ENCODE assay signal across 8 cellular contexts in the genomic region with DNA sequence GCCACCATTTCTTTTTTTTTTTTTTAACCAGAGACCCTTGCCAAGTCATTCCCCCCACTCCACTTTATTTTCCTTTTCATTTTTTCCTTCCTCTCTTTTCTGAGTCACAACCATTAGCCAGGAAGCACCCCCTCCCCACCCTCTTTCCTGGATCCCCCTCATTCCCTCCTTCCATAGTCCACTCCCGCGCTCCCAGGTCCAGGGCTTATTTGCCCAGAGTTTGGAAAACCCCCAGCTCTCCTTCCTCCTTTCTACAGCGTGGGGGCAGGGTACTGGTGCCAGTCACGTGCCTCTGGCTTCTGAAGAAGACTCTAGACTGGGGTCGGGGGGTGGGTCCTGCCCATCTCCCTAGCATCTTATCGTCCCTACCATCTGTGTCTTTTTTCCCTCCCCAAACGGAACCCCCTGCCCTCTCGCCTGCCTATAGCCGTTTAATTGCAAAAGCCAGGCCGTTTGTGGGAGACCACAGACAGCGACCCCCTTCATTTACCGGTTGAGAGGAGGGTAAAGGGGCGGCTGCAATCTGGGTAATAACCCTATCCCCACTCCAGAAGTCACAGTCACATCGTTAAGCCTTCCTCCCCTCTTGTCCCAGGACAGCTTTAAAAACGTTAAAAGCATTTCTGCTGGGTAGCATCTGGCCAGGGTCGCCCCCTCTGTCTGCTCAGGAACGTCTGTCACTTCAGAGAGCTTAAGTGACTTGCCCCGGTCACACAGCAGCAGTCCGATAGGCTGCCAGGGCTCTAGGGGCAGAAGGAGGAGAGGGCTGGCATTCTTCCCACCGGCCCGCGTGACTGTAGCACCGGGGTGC. TPM values are rescaled to one million over a fixed set of nuclear protein-coding genes. Genes with fewer than 3 reads are reported as not detected.
DNase-seq lines count a peak whose midpoint lies in the region; TF ChIP-seq lines count a peak whose summit lies in the region.

No MANE protein-coding gene starts in this region.

- peaks cover 65% of the 10 kb centered on the region for H3K79me2 ChIP-seq in Loucy (ENCODE audit: insufficient read depth, low read length)
- H3K79me2 ChIP-seq in SU-DHL-6 (ENCODE audit: insufficient read depth, low read length) = peaks cover 39% of the 10 kb centered on the region
- peaks cover 29% of the 10 kb centered on the region for H3K79me2 ChIP-seq in neural cell (replicated peaks; ENCODE audit: insufficient read depth, low read length)

- H2AFZ ChIP-seq in Loucy (ENCODE audit: low read length) = no peak overlapping the region
- peak overlapping the region; percentile 94 for H2AFZ ChIP-seq in SU-DHL-6 (ENCODE audit: low read depth, low read length, severe bottlenecking)
- peak overlapping the region; percentile 83 for H2AFZ ChIP-seq in neural cell (ENCODE audit: low read depth, low read length)

- TF ChIP-seq RAD21 in neural cell (conservative IDR thresholded peaks at IDR 0.05) = no peak

- H3K4me3 ChIP-seq in Loucy (ENCODE audit: low read length, poor library complexity, severe bottlenecking) = peak overlapping the region; percentile 96
- peak overlapping the region; percentile 48 for H3K4me3 ChIP-seq in SU-DHL-6 (ENCODE audit: insufficient read depth, low read length, poor library complexity, severe bottlenecking)
- peak overlapping the region; percentile 97 for H3K4me3 ChIP-seq in neural cell (ENCODE audit: low read length)

- peaks cover 58% of the 10 kb centered on the region for H3K4me1 ChIP-seq in Loucy (ENCODE audit: insufficient read depth, low read length, poor library complexity, severe bottlenecking)

- H3K27me3 ChIP-seq in Loucy (ENCODE audit: insufficient read depth, low read length, poor library complexity, severe bottlenecking) = peaks cover 18% of the 10 kb centered on the region
- no peaks in the 10 kb centered on the region for H3K27me3 ChIP-seq in SU-DHL-6 (ENCODE audit: low read length)
- H3K27me3 ChIP-seq in neural cell (ENCODE audit: insufficient read depth, low read depth, low read length) = no peaks in the 10 kb centered on the region

- H3K36me3 ChIP-seq in Loucy (ENCODE audit: insufficient read depth, low read length) (peaks cover 39% of the 10 kb centered on the region), SU-DHL-6 (ENCODE audit: low read length) (peaks cover 25% of the 10 kb centered on the region), neural cell (ENCODE audit: insufficient read depth, low read length) (no peaks in the 10 kb centered on the region)

- no peaks in the 10 kb centered on the region for H3K9me3 ChIP-seq in Loucy (ENCODE audit: insufficient read depth, low read depth, low read length)
- no peaks in the 10 kb centered on the region for H3K9me3 ChIP-seq in SU-DHL-6 (ENCODE audit: insufficient read depth, low read length)
- H3K9me3 ChIP-seq in neural cell (ENCODE audit: low read length) = no peaks in the 10 kb centered on the region

- peaks cover 11% of the 10 kb centered on the region for H3F3A ChIP-seq in Loucy (ENCODE audit: low read depth)
- H3F3A ChIP-seq in SU-DHL-6 (ENCODE audit: insufficient read depth) = peaks cover 59% of the 10 kb centered on the region
- no peaks in the 10 kb centered on the region for H3F3A ChIP-seq in neural cell (ENCODE audit: insufficient read depth, low read length, poor library complexity, severe bottlenecking)

- H3K4me2 ChIP-seq in Loucy (ENCODE audit: low read depth, low read length, poor library complexity, severe bottlenecking) (peak overlapping the region; percentile 90), SU-DHL-6 (ENCODE audit: low read depth, low read length, poor library complexity, severe bottlenecking) (peak overlapping the region; percentile 64), neural cell (ENCODE audit: low read length) (peak overlapping the region; percentile 92)

- no peak for TF ChIP-seq EP300 in neural cell (conservative IDR thresholded peaks at IDR 0.05; ENCODE audit: poor library complexity, severe bottlenecking)

- H3K27ac ChIP-seq in SU-DHL-6 (ENCODE audit: low read depth, low read length) (peak overlapping the region; percentile 92), neural cell (ENCODE audit: low read length) (peak overlapping the region; percentile 26)

- H3K9ac ChIP-seq in Loucy (ENCODE audit: low read depth, low read length, poor library complexity, severe bottlenecking) (peak overlapping the region; percentile 97), SU-DHL-6 (ENCODE audit: low read length) (peak overlapping the region; percentile 66), neural cell (ENCODE audit: low read length) (peak overlapping the region; percentile 64)

- no peaks in the 10 kb centered on the region for H3K9me2 ChIP-seq in Loucy (replicated peaks; ENCODE audit: low read depth, low read length)
- no peaks in the 10 kb centered on the region for H3K9me2 ChIP-seq in SU-DHL-6 (replicated peaks; ENCODE audit: insufficient read depth, low read length)
- H3K9me2 ChIP-seq in neural cell (ENCODE audit: insufficient read depth, low read length) = no peaks in the 10 kb centered on the region

- DNase-seq in activated T-cell treated with anti-CD3 and anti-CD28 coated beads for 48 hours (ENCODE audit: low read depth) (peak; percentile 48), erythroblast (lab: John Stamatoyannopoulos, UW) (peak; percentile 71 to 76), cerebellar nuclear complex (lab: John Stamatoyannopoulos, UW) (no peak), GM19238 (ENCODE audit: insufficient read length, low spot score) (no peak)
- DNase-seq in activated T-cell treated with anti-CD3 and anti-CD28 coated beads, Interleukin-2, amount 50 U/mL, for 1 hour = no peak

- peaks cover 48% of the 10 kb centered on the region for H4K20me1 ChIP-seq in Loucy (ENCODE audit: insufficient read depth, low read length, poor library complexity, severe bottlenecking)
- H4K20me1 ChIP-seq in SU-DHL-6 (ENCODE audit: low read depth, low read length) = peaks cover 16% of the 10 kb centered on the region
- H4K20me1 ChIP-seq in neural cell (ENCODE audit: insufficient read depth) = no peaks in the 10 kb centered on the region

- no peak for TF ChIP-seq POLR2A in erythroblast (IDR thresholded peaks at IDR 0.05; ENCODE audit: low read length)

- TF ChIP-seq CTCF in Loucy (conservative IDR thresholded peaks at IDR 0.05; ENCODE audit: low read length) (no peak; the same call in 1 of the 2 replicates), SU-DHL-6 (IDR thresholded peaks at IDR 0.05; ENCODE audit: insufficient read depth, low read length, poor library complexity, severe bottlenecking) (no peak), neural cell (IDR thresholded peaks at IDR 0.05; ENCODE audit: poor library complexity, severe bottlenecking) (no peak)

TF ChIP-seq in neural cell, 6 proteins besides CTCF, POLR2A, EP300 and RAD21:
- TF ChIP-seq EZH2 (IDR thresholded peaks at IDR 0.05; ENCODE audit: borderline replicate concordance, insufficient read depth, low read length, poor library complexity, severe bottlenecking) (no peak), TAF1 (IDR thresholded peaks at IDR 0.05; ENCODE audit: low read depth) (no peak), SMC3 (conservative IDR thresholded peaks at IDR 0.05; ENCODE audit: poor library complexity) (no peak), POLR2AphosphoS5 (IDR thresholded peaks at IDR 0.05) (no peak), MXI1 (conservative IDR thresholded peaks at IDR 0.05; ENCODE audit: poor library complexity, severe bottlenecking) (no peak)
- TF ChIP-seq, protein P1, sequence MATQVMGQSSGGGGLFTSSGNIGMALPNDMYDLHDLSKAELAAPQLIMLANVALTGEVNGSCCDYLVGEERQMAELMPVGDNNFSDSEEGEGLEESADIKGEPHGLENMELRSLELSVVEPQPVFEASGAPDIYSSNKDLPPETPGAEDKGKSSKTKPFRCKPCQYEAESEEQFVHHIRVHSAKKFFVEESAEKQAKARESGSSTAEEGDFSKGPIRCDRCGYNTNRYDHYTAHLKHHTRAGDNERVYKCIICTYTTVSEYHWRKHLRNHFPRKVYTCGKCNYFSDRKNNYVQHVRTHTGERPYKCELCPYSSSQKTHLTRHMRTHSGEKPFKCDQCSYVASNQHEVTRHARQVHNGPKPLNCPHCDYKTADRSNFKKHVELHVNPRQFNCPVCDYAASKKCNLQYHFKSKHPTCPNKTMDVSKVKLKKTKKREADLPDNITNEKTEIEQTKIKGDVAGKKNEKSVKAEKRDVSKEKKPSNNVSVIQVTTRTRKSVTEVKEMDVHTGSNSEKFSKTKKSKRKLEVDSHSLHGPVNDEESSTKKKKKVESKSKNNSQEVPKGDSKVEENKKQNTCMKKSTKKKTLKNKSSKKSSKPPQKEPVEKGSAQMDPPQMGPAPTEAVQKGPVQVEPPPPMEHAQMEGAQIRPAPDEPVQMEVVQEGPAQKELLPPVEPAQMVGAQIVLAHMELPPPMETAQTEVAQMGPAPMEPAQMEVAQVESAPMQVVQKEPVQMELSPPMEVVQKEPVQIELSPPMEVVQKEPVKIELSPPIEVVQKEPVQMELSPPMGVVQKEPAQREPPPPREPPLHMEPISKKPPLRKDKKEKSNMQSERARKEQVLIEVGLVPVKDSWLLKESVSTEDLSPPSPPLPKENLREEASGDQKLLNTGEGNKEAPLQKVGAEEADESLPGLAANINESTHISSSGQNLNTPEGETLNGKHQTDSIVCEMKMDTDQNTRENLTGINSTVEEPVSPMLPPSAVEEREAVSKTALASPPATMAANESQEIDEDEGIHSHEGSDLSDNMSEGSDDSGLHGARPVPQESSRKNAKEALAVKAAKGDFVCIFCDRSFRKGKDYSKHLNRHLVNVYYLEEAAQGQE (IDR thresholded peaks at IDR 0.05; ENCODE audit: borderline replicate concordance) = no peak

RNA-seq across cellular contexts. Expression of a gene that starts 1.0 kb away (rescaled TPM):
- polyA plus RNA-seq in neural cell = 211 and 242 TPM in 2 replicates
- polyA minus RNA-seq in neural cell = 174 and 179 TPM in 2 replicates

RNA-seq across cellular contexts. Expression of a gene that starts 3.9 kb away (rescaled TPM):
- polyA plus RNA-seq in neural cell = 47.6 and 55.9 TPM in 2 replicates
- 39.6 and 50.6 TPM in 2 replicates for polyA minus RNA-seq in neural cell

RNA-seq across cellular contexts. Expression of a gene that starts 8.2 kb away (rescaled TPM):
- polyA plus RNA-seq in neural cell = 37.4 and 42.1 TPM in 2 replicates
- polyA minus RNA-seq in neural cell = 19.9 and 22.4 TPM in 2 replicates

RNA-seq across cellular contexts. Expression of a gene that starts 18.4 kb away (rescaled TPM):
- polyA plus RNA-seq in neural cell = 1.5 and 1.6 TPM in 2 replicates
- polyA minus RNA-seq in neural cell = not detected in 2 replicates

RNA-seq across cellular contexts. Expression of a gene that starts 19.6 kb away (rescaled TPM):
- 18.6 and 21.3 TPM in 2 replicates for polyA plus RNA-seq in neural cell
- 11.2 and 12.0 TPM in 2 replicates for polyA minus RNA-seq in neural cell

Comparison
In these comparisons a context has a peak if more than half of its experiments do, and no peak if none do; other contexts are left out.
1. DNase-seq: peak in activated T-cell treated with anti-CD3 and anti-CD28 coated beads for 48 hours (single experiment) and erythroblast (2 of 2); none in activated T-cell treated with anti-CD3 and anti-CD28 coated beads, Interleukin-2, amount 50 U/mL, for 1 hour (single experiment), cerebellar nuclear complex (0 of 2) and GM19238 (single experiment).
2. Peak in every context shown above with its lines, with median percentiles within 50 percentile points of each other: H3K4me2 ChIP-seq, H3K4me3 ChIP-seq and H3K9ac ChIP-seq.